21 cellular contexts compared by ENCODE assay signal in the genomic region with DNA sequence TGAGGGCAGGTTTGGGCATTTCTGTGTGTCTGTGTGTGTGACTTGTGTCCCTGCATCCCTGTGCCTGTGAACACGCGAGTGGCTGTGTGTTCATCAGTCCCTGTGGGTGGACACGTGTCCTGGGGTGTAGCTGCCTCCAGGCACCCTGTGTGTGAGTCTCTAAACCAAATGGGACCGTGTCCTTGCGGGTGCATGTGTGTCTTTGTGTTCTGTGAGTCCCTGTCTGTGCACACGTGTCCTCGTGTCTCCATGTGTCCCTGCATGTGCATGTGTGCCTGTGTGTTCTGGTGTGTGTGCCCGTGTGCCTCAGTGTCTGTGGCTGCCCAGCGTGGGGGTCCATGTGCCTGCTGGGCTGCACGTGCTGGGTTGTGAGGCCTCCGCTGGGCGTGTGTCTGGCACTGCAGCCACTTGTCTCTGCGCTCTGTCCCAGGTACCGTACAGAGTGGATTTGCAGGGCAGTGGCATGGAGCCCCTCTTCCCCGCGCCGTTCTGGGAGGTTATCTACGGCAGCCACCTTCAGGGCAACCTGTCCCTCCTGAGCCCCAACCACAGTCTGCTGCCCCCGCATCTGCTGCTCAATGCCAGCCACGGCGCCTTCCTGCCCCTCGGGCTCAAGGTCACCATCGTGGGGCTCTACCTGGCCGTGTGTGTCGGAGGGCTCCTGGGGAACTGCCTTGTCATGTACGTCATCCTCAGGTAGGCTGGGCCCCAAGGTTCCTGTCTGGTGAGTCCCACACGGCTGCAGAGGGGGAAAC. TPM values are rescaled to one million over a fixed set of nuclear protein-coding genes. Genes with fewer than 3 reads are reported as not detected.
DNase-seq lines count a peak whose midpoint lies in the region; ATAC-seq and TF ChIP-seq lines count a peak whose summit lies in the region.
"Had no signal": no experiment of that assay in that cellular context is flagged by ENCODE, and none has a peak within 500 bp of the region (broad histone marks: within the 10 kb centered on the region; RNA-seq: fewer than 3 reads in every experiment).

No MANE protein-coding gene starts in this region.

- no peak for TF ChIP-seq CTCF in activated CD8-positive, alpha-beta T cell treated with anti-CD3 and anti-CD28 coated beads for 36 hours (IDR thresholded peaks at IDR 0.05)
- TF ChIP-seq CTCF in Panc1 (IDR thresholded peaks at IDR 0.05), result no peak
- TF ChIP-seq CTCF in glutamatergic neuron (IDR thresholded peaks at IDR 0.05; ENCODE audit: partially characterized antibody, unreplicated experiment), result no peak
- no peak for TF ChIP-seq CTCF in upper lobe of left lung (IDR thresholded peaks at IDR 0.05)
- TF ChIP-seq CTCF in gastroesophageal sphincter (IDR thresholded peaks at IDR 0.05), result no peak

- H3K4me1 Mint-ChIP-seq in activated CD8-positive, alpha-beta T cell treated with anti-CD3 and anti-CD28 coated beads, Interleukin-2, amount 10 ng/mL, durations not matched to agents 7 days and 5 days (ENCODE audit: low read depth), result no peaks in the 10 kb centered on the region
- H3K4me1 Mint-ChIP-seq in activated CD8-positive, alpha-beta T cell treated with anti-CD3 and anti-CD28 coated beads for 36 hours (ENCODE audit: low read depth), result no peaks in the 10 kb centered on the region
- peaks cover 16% of the 10 kb centered on the region for H3K4me1 Mint-ChIP-seq in glutamatergic neuron (ENCODE audit: low read depth, unreplicated experiment)
- H3K4me1 Mint-ChIP-seq: immature natural killer cell had no signal

- intact Hi-C loops in activated CD8-positive, alpha-beta T cell treated with anti-CD3 and anti-CD28 coated beads for 36 hours (cut with micrococcal nuclease), result no loop called here
- intact Hi-C loops in Panc1 (cut with micrococcal nuclease; ENCODE audit: unreplicated experiment), result no loop called here

- H3K4me3 ChIP-seq in Panc1 (ENCODE audit: low read depth in 2 of 2, low read length in 2 of 2) (no peak overlapping the region), upper lobe of left lung (no peak overlapping the region), gastroesophageal sphincter (no peak overlapping the region)

- H3K36me3 ChIP-seq in Panc1 (ENCODE audit: control insufficient read depth, insufficient read depth, low read length) (no peaks in the 10 kb centered on the region), upper lobe of left lung (no peaks in the 10 kb centered on the region), gastroesophageal sphincter (no peaks in the 10 kb centered on the region)

- TF ChIP-seq POLR2A in upper lobe of left lung (IDR thresholded peaks at IDR 0.05) (no peak), gastroesophageal sphincter (IDR thresholded peaks at IDR 0.05) (no peak)

- 49 to 80% methylated on average over 18 to 27 of the region's 27 CpGs for WGBS in upper lobe of left lung, 2 donors
- 28% methylated on average over 6 of the region's 27 CpGs; no CpG with 5 or more reads in 1 of the 2 donors for WGBS in gastroesophageal sphincter (ENCODE audit: low coverage in 1 of 2), 2 donors

- H3K4me1 ChIP-seq in Panc1 (ENCODE audit: control insufficient read depth, insufficient read depth, low read length) (no peaks in the 10 kb centered on the region), upper lobe of left lung (no peaks in the 10 kb centered on the region), gastroesophageal sphincter (no peaks in the 10 kb centered on the region)

- no TSS peak for BruUV-seq in Panc1 (replicated peaks; lab: Mats Ljungman, UMichigan)

- no peak overlapping the region for H3K4me3 Mint-ChIP-seq in activated CD8-positive, alpha-beta T cell treated with anti-CD3 and anti-CD28 coated beads, Interleukin-2, amount 10 ng/mL, durations not matched to agents 7 days and 5 days
- no peak overlapping the region for H3K4me3 Mint-ChIP-seq in activated CD8-positive, alpha-beta T cell treated with anti-CD3 and anti-CD28 coated beads for 36 hours
- H3K4me3 Mint-ChIP-seq in glutamatergic neuron (ENCODE audit: unreplicated experiment), result peak overlapping the region; percentile 77
- H3K4me3 Mint-ChIP-seq: activated naive CD4-positive, alpha-beta T cell treated with anti-CD3 and anti-CD28 coated beads for 36 hours; HFFc6; immature natural killer cell; nephron progenitor cell had no signal

- H3K27me3 Mint-ChIP-seq in activated CD8-positive, alpha-beta T cell treated with anti-CD3 and anti-CD28 coated beads, Interleukin-2, amount 10 ng/mL, durations not matched to agents 7 days and 5 days (ENCODE audit: low read depth), result peaks cover 8% of the 10 kb centered on the region
- no peaks in the 10 kb centered on the region for H3K27me3 Mint-ChIP-seq in activated CD8-positive, alpha-beta T cell treated with anti-CD3 and anti-CD28 coated beads for 36 hours
- H3K27me3 Mint-ChIP-seq in glutamatergic neuron (ENCODE audit: unreplicated experiment), result peaks cover 32% of the 10 kb centered on the region

- H3K27ac ChIP-seq in Panc1 (ENCODE audit: low read length) (no peak overlapping the region), upper lobe of left lung (no peak overlapping the region), gastroesophageal sphincter (no peak overlapping the region)
- H3K27ac ChIP-seq: epithelial cell of prostate had no signal

- H3K27me3 ChIP-seq in Panc1 (ENCODE audit: control insufficient read depth, insufficient read depth, low read length) (no peaks in the 10 kb centered on the region), upper lobe of left lung (no peaks in the 10 kb centered on the region), gastroesophageal sphincter (peaks cover 57% of the 10 kb centered on the region)

- TF ChIP-seq EP300 in upper lobe of left lung (IDR thresholded peaks at IDR 0.05), result no peak
- no peak for TF ChIP-seq EP300 in gastroesophageal sphincter (IDR thresholded peaks at IDR 0.05)

- peak; percentile 24 for ATAC-seq in activated CD8-positive, alpha-beta T cell treated with anti-CD3 and anti-CD28 coated beads, Interleukin-2, amount 10 ng/mL, durations not matched to agents 7 days and 5 days
- no peak for ATAC-seq in activated CD8-positive, alpha-beta T cell treated with anti-CD3 and anti-CD28 coated beads for 36 hours
- ATAC-seq in Panc1 (peak; percentile 69), upper lobe of left lung (ENCODE audit: low FRiP score in 2 of 2) (peak; percentile 27 to 36), gastroesophageal sphincter (no peak)

- no peaks in the 10 kb centered on the region for H3K36me3 Mint-ChIP-seq in activated CD8-positive, alpha-beta T cell treated with anti-CD3 and anti-CD28 coated beads, Interleukin-2, amount 10 ng/mL, durations not matched to agents 7 days and 5 days (ENCODE audit: low read depth)
- H3K36me3 Mint-ChIP-seq in activated CD8-positive, alpha-beta T cell treated with anti-CD3 and anti-CD28 coated beads for 36 hours (ENCODE audit: low read depth), result peaks cover 2% of the 10 kb centered on the region
- peaks cover 14% of the 10 kb centered on the region for H3K36me3 Mint-ChIP-seq in glutamatergic neuron (ENCODE audit: unreplicated experiment)

- in situ Hi-C loops in Panc1 (cut with HindIII; ENCODE audit: low pct_unique_long_range_greater_than_20kb, low sequenced_read_pairs), result no loop called here

- no peak overlapping the region for H3K27ac Mint-ChIP-seq in activated CD8-positive, alpha-beta T cell treated with anti-CD3 and anti-CD28 coated beads, Interleukin-2, amount 10 ng/mL, durations not matched to agents 7 days and 5 days
- no peak overlapping the region for H3K27ac Mint-ChIP-seq in activated CD8-positive, alpha-beta T cell treated with anti-CD3 and anti-CD28 coated beads for 36 hours
- H3K27ac Mint-ChIP-seq in glutamatergic neuron (ENCODE audit: unreplicated experiment), result peak overlapping the region; percentile 72
- H3K27ac Mint-ChIP-seq: activated naive CD4-positive, alpha-beta T cell treated with anti-CD3 and anti-CD28 coated beads for 36 hours; HFFc6; immature natural killer cell had no signal

- H3K9me3 ChIP-seq in Panc1 (ENCODE audit: control insufficient read depth, insufficient read depth, low read depth, low read length) (no peaks in the 10 kb centered on the region), upper lobe of left lung (no peaks in the 10 kb centered on the region), gastroesophageal sphincter (no peaks in the 10 kb centered on the region)

- no peaks in the 10 kb centered on the region for H3K9me3 Mint-ChIP-seq in activated CD8-positive, alpha-beta T cell treated with anti-CD3 and anti-CD28 coated beads, Interleukin-2, amount 10 ng/mL, durations not matched to agents 7 days and 5 days (ENCODE audit: insufficient read depth)
- peaks cover 2% of the 10 kb centered on the region for H3K9me3 Mint-ChIP-seq in activated CD8-positive, alpha-beta T cell treated with anti-CD3 and anti-CD28 coated beads for 36 hours
- peaks cover 24% of the 10 kb centered on the region for H3K9me3 Mint-ChIP-seq in glutamatergic neuron (ENCODE audit: unreplicated experiment)

- DNase-seq in activated CD8-positive, alpha-beta T cell treated with anti-CD3 and anti-CD28 coated beads, Interleukin-2, amount 10 ng/mL, durations not matched to agents 7 days and 5 days, result no peak
- DNase-seq in activated CD8-positive, alpha-beta T cell treated with anti-CD3 and anti-CD28 coated beads for 36 hours, result no peak
- DNase-seq in Panc1 (ENCODE audit: low read depth, low spot score), result no peak
- DNase-seq in glutamatergic neuron, result no peak
- peak in 1 of 2 donors; percentile 61 for DNase-seq in upper lobe of left lung
- DNase-seq in activated gamma-delta T cell treated with Interleukin-2 at 50 U/mL for 16 hours, result no peak
- DNase-seq in NCI-H1436 treated with DMSO at 0.1 percent for 48 hours (lab: John Stamatoyannopoulos, UW), result no peak
- DNase-seq: activated CD4-positive, alpha-beta T cell treated with anti-CD3 and anti-CD28 coated beads for 1 hour; activated naive CD4-positive, alpha-beta T cell treated with anti-CD3 and anti-CD28 coated beads for 36 hours; COR-L47; cortex of kidney; GF-D8; HFFc6; immature natural killer cell; mammary epithelial cell; MV-4-11 had no signal

- CTCF ChIA-PET in activated CD8-positive, alpha-beta T cell treated with anti-CD3 and anti-CD28 coated beads, Interleukin-2, amount 10 ng/mL, durations not matched to agents 7 days and 5 days (lab: Charles Lee), result no interaction called here
- CTCF ChIA-PET in activated CD8-positive, alpha-beta T cell treated with anti-CD3 and anti-CD28 coated beads for 36 hours (lab: Charles Lee), result interaction anchor here (1.1 kb wide), 1 partner anchor 9 kb away, joined by 3 read pairs; no protein-coding TSS in a partner anchor
- CTCF ChIA-PET in Panc1 (lab: Charles Lee), result interaction anchor here (0.6 kb wide), 1 partner anchor 23 kb away, joined by 3 read pairs; no protein-coding TSS in a partner anchor

- POLR2A ChIA-PET in activated CD8-positive, alpha-beta T cell treated with anti-CD3 and anti-CD28 coated beads, Interleukin-2, amount 10 ng/mL, durations not matched to agents 7 days and 5 days (lab: Charles Lee), result no interaction called here
- POLR2A ChIA-PET in activated CD8-positive, alpha-beta T cell treated with anti-CD3 and anti-CD28 coated beads for 36 hours (lab: Charles Lee), result no interaction called here
- POLR2A ChIA-PET in Panc1 (lab: Charles Lee), result interaction anchor here (0.7 kb wide), 1 partner anchor 9 kb away, joined by 3 read pairs; no protein-coding TSS in a partner anchor

RNA-seq across cellular contexts. Expression of gene LKAAEAR1, which starts 8.2 kb away (rescaled TPM):
- under 1 TPM; 0.34 to 0.61 TPM for total RNA-seq in activated CD8-positive, alpha-beta T cell treated with anti-CD3 and anti-CD28 coated beads, Interleukin-2, amount 10 ng/mL, durations not matched to agents 7 days and 5 days
- total RNA-seq in activated CD8-positive, alpha-beta T cell treated with anti-CD3 and anti-CD28 coated beads for 36 hours, result under 1 TPM; 0.43 TPM
- total RNA-seq in Panc1 (2021; ENCODE audit: unreplicated experiment) (0.67 TPM), glutamatergic neuron (ENCODE audit: unreplicated experiment) (not detected), upper lobe of left lung (1 to 10 TPM in 4 of 6 donors, not detected in 2; 1.3 to 7.8 (median 4.9) TPM), gastroesophageal sphincter (under 1 TPM in 1 of 4 donors, not detected in 3; 0.81 TPM)
- 0.94 TPM for polyA plus RNA-seq in Panc1 (2012; ENCODE audit: insufficient read length)
- total RNA-seq: HFFc6, renal cortical epithelial cell had no signal
- polyA plus RNA-seq: immature natural killer cell had no signal

RNA-seq across cellular contexts. Expression of gene OPRL1, which starts 12.6 kb away (rescaled TPM):
- 1 to 10 TPM; 1.5 to 2.0 TPM for total RNA-seq in activated CD8-positive, alpha-beta T cell treated with anti-CD3 and anti-CD28 coated beads, Interleukin-2, amount 10 ng/mL, durations not matched to agents 7 days and 5 days
- total RNA-seq in activated CD8-positive, alpha-beta T cell treated with anti-CD3 and anti-CD28 coated beads for 36 hours, result under 1 TPM; 0.61 to 0.63 TPM
- 3.9 TPM for total RNA-seq in Panc1 (2021; ENCODE audit: unreplicated experiment)
- 9.5 TPM for polyA plus RNA-seq in Panc1 (2012; ENCODE audit: insufficient read length)
- total RNA-seq in glutamatergic neuron (ENCODE audit: unreplicated experiment), result 2.9 TPM
- total RNA-seq in upper lobe of left lung, result 1 to 10 TPM; 1.7 to 3.1 (median 2.6) TPM
- total RNA-seq in gastroesophageal sphincter, result 1 to 10 TPM in 1 of 4 donors, under 1 TPM in 3; 0.50 to 1.1 (median 0.66) TPM

RNA-seq across cellular contexts. Expression of gene RGS19, which starts 13.1 kb away (rescaled TPM):
- total RNA-seq in activated CD8-positive, alpha-beta T cell treated with anti-CD3 and anti-CD28 coated beads, Interleukin-2, amount 10 ng/mL, durations not matched to agents 7 days and 5 days, result 100 to 1,000 TPM; 130 to 135 TPM
- total RNA-seq in activated CD8-positive, alpha-beta T cell treated with anti-CD3 and anti-CD28 coated beads for 36 hours, result 10 to 100 TPM; 42.5 to 44.1 TPM
- total RNA-seq in Panc1 (2021; ENCODE audit: unreplicated experiment) (32.0 TPM), glutamatergic neuron (ENCODE audit: unreplicated experiment) (4.4 TPM), upper lobe of left lung (10 to 100 TPM; 21.5 to 70.8 (median 55.6) TPM), gastroesophageal sphincter (10 to 100 TPM in 2 of 4 donors, 1 to 10 TPM in 2; 3.4 to 16.0 (median 10.5) TPM)
- 41.4 TPM for polyA plus RNA-seq in Panc1 (2012; ENCODE audit: insufficient read length)

RNA-seq across cellular contexts. Expression of gene NPBWR2, which starts 14.9 kb away (rescaled TPM):
- not detected for total RNA-seq in activated CD8-positive, alpha-beta T cell treated with anti-CD3 and anti-CD28 coated beads, Interleukin-2, amount 10 ng/mL, durations not matched to agents 7 days and 5 days
- not detected for total RNA-seq in activated CD8-positive, alpha-beta T cell treated with anti-CD3 and anti-CD28 coated beads for 36 hours
- not detected for total RNA-seq in Panc1 (2021; ENCODE audit: unreplicated experiment)
- not detected for polyA plus RNA-seq in Panc1 (2012; ENCODE audit: insufficient read length)
- total RNA-seq in glutamatergic neuron (ENCODE audit: unreplicated experiment), result not detected
- not detected for total RNA-seq in upper lobe of left lung
- total RNA-seq in gastroesophageal sphincter, result not detected
- total RNA-seq: activated naive CD4-positive, alpha-beta T cell treated with anti-CD3 and anti-CD28 coated beads for 36 hours; glomerular endothelial cell; HFFc6; mammary epithelial cell; renal cortical epithelial cell had no signal
- polyA plus RNA-seq: immature natural killer cell, mammary epithelial cell had no signal

RNA-seq across cellular contexts. Expression of gene TCEA2, which starts 29.4 kb away (rescaled TPM):
- 10 to 100 TPM; 49.6 to 55.3 TPM for total RNA-seq in activated CD8-positive, alpha-beta T cell treated with anti-CD3 and anti-CD28 coated beads, Interleukin-2, amount 10 ng/mL, durations not matched to agents 7 days and 5 days
- 10 to 100 TPM; 30.0 to 33.0 TPM for total RNA-seq in activated CD8-positive, alpha-beta T cell treated with anti-CD3 and anti-CD28 coated beads for 36 hours
- 38.5 TPM for total RNA-seq in Panc1 (2021; ENCODE audit: unreplicated experiment)
- 79.2 TPM for polyA plus RNA-seq in Panc1 (2012; ENCODE audit: insufficient read length)
- 102 TPM for total RNA-seq in glutamatergic neuron (ENCODE audit: unreplicated experiment)
- total RNA-seq in upper lobe of left lung, result 10 to 100 TPM; 21.7 to 56.0 (median 28.4) TPM
- total RNA-seq in gastroesophageal sphincter, result 10 to 100 TPM; 28.1 to 39.7 (median 33.6) TPM

Comparison
In these comparisons a context has a peak if more than half of its experiments do, and no peak if none do; other contexts are left out.
1. ATAC-seq: peak in activated CD8-positive, alpha-beta T cell treated with anti-CD3 and anti-CD28 coated beads, Interleukin-2, amount 10 ng/mL, durations not matched to agents 7 days and 5 days (single experiment), Panc1 (single experiment) and upper lobe of left lung (2 of 2); none in activated CD8-positive, alpha-beta T cell treated with anti-CD3 and anti-CD28 coated beads for 36 hours (single experiment) and gastroesophageal sphincter (single experiment).